8 cellular contexts compared by ENCODE assay signal in the genomic region with DNA sequence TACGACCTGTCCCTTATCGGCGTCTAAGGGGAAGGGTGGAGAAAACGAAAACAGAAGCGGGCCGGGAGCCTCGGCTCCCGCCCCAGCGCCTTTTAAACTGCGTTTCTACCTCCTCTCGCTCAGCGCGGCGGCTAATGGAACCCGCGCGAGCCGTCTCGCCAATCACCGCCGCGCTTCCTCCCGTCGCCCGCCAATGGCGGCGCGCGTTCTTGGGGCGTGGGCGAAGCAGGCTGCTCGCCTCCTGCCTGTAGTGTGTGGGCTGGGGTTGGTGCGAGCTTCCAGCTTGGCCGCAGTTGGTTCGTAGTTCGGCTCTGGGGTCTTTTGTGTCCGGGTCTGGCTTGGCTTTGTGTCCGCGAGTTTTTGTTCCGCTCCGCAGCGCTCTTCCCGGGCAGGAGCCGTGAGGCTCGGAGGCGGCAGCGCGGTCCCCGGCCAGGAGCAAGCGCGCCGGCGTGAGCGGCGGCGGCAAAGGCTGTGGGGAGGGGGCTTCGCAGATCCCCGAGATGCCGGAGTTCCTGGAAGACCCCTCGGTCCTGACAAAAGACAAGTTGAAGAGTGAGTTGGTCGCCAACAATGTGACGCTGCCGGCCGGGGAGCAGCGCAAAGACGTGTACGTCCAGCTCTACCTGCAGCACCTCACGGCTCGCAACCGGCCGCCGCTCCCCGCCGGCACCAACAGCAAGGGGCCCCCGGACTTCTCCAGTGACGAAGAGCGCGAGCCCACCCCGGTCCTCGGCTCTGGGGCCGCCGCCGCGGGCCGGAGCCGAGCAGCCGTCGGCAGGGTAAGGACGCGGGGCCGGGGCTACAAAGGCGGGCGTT. TPM values are rescaled to one million over a fixed set of nuclear protein-coding genes. Genes with fewer than 3 reads are reported as not detected.
DNase-seq lines count a peak whose midpoint lies in the region; ATAC-seq and TF ChIP-seq lines count a peak whose summit lies in the region.

A gene with protein sequence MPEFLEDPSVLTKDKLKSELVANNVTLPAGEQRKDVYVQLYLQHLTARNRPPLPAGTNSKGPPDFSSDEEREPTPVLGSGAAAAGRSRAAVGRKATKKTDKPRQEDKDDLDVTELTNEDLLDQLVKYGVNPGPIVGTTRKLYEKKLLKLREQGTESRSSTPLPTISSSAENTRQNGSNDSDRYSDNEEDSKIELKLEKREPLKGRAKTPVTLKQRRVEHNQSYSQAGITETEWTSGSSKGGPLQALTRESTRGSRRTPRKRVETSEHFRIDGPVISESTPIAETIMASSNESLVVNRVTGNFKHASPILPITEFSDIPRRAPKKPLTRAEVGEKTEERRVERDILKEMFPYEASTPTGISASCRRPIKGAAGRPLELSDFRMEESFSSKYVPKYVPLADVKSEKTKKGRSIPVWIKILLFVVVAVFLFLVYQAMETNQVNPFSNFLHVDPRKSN (plus strand): TSS at position 223 of the 816 bp plus-strand sequence. CDS start 278 bp downstream, at position 501.

- H3K36me3 ChIP-seq in mucosa of rectum (ENCODE audit: control insufficient read depth in 2 of 2, insufficient read depth in 2 of 2, low read length in 2 of 2) = no peaks in the 10 kb centered on the region

- peak within 1 kb of the TSS; percentile 82 for H3K27ac ChIP-seq in epithelial cell of prostate
- H3K27ac ChIP-seq in mucosa of rectum (ENCODE audit: low read depth in 2 of 2, low read length in 2 of 2) = peak within 1 kb of the TSS; percentile 94 to 98

- H3K9ac ChIP-seq in mucosa of rectum (ENCODE audit: low read depth in 1 of 2, low read length in 2 of 2) = peak within 1 kb of the TSS; percentile 92 to 99

- H3K4me3 ChIP-seq in mucosa of rectum (ENCODE audit: low read length in 2 of 2) = peak within 1 kb of the TSS; percentile 77 to 96

- H3K27me3 ChIP-seq in mucosa of rectum (ENCODE audit: control insufficient read depth in 2 of 2, insufficient read depth in 2 of 2, low read length in 2 of 2) = no peaks in the 10 kb centered on the region

- ATAC-seq in GM21737 (IDR thresholded peaks at IDR 0.05; ENCODE audit: unreplicated experiment) = peak; percentile 68

- H3K9me3 ChIP-seq in mucosa of rectum (ENCODE audit: control insufficient read depth in 2 of 2, low read length in 2 of 2) = no peaks in the 10 kb centered on the region

- DNase-seq in DMS79 (lab: John Stamatoyannopoulos, UW) (peak; percentile 83), KG1 (lab: John Stamatoyannopoulos, UW) (peak; percentile 95), epithelial cell of prostate (ENCODE audit: low read depth, low spot score) (peak; percentile 49)
- peak; percentile 99 for DNase-seq in activated T-cell treated with anti-CD3 and anti-CD28 coated beads, Interleukin-2, amount 50 U/mL, for 1 hour
- DNase-seq in stimulated activated CD8-positive, alpha-beta memory T cell treated with anti-CD3 and anti-CD28 coated beads, Interleukin-4, amount 100 ng/mL, for 4 hours (ENCODE audit: low read depth in 2 of 2, low spot score in 1 of 2) = peak; percentile 84 to 87

- peaks cover 13 to 15% of the 10 kb centered on the region in 2 donors for H3K4me1 ChIP-seq in mucosa of rectum (ENCODE audit: control insufficient read depth in 2 of 2, insufficient read depth in 2 of 2, low read length in 2 of 2)

TF ChIP-seq in PFSK-1, 5 proteins besides CTCF, POLR2A, EP300 and RAD21:
- TF ChIP-seq TAF1 (IDR thresholded peaks at IDR 0.05; ENCODE audit: borderline replicate concordance, insufficient read depth, low read length) (peak; percentile 91), SIN3A (IDR thresholded peaks at IDR 0.05; ENCODE audit: borderline replicate concordance, insufficient read depth, low read length) (peak; percentile 85; the same call in 1 of the 2 replicates), POLR2AphosphoS5 (IDR thresholded peaks at IDR 0.05; ENCODE audit: low read depth, low read length) (peak; percentile 96), FOXP2 (optimal IDR thresholded peaks at IDR 0.05; ENCODE audit: borderline replicate concordance, extremely low read depth, extremely low read length, insufficient read depth) (peak; percentile 30)
- TF ChIP-seq, protein P1, sequence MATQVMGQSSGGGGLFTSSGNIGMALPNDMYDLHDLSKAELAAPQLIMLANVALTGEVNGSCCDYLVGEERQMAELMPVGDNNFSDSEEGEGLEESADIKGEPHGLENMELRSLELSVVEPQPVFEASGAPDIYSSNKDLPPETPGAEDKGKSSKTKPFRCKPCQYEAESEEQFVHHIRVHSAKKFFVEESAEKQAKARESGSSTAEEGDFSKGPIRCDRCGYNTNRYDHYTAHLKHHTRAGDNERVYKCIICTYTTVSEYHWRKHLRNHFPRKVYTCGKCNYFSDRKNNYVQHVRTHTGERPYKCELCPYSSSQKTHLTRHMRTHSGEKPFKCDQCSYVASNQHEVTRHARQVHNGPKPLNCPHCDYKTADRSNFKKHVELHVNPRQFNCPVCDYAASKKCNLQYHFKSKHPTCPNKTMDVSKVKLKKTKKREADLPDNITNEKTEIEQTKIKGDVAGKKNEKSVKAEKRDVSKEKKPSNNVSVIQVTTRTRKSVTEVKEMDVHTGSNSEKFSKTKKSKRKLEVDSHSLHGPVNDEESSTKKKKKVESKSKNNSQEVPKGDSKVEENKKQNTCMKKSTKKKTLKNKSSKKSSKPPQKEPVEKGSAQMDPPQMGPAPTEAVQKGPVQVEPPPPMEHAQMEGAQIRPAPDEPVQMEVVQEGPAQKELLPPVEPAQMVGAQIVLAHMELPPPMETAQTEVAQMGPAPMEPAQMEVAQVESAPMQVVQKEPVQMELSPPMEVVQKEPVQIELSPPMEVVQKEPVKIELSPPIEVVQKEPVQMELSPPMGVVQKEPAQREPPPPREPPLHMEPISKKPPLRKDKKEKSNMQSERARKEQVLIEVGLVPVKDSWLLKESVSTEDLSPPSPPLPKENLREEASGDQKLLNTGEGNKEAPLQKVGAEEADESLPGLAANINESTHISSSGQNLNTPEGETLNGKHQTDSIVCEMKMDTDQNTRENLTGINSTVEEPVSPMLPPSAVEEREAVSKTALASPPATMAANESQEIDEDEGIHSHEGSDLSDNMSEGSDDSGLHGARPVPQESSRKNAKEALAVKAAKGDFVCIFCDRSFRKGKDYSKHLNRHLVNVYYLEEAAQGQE (IDR thresholded peaks at IDR 0.05; ENCODE audit: insufficient read depth in 1 of 2, low read depth in 2 of 2, low read length in 2 of 2) = 0 out of 4 replicates have a peak, but pooled peaks of 1 of the 2 experiments have one; percentile 5

RNA-seq across cellular contexts. Expression of the gene that starts here (rescaled TPM):
- 64.6 TPM for polyA plus RNA-seq in PFSK-1 (2012; ENCODE audit: insufficient read length, low read depth)

Comparison
In these comparisons a context has a peak if more than half of its experiments do, and no peak if none do; other contexts are left out.
1. Peak in every context shown above with its lines: DNase-seq, ATAC-seq, H3K4me3 ChIP-seq and H3K27ac ChIP-seq.
2. DNase-seq: peak in every context shown above with its lines; median percentile 99 in activated T-cell treated with anti-CD3 and anti-CD28 coated beads, Interleukin-2, amount 50 U/mL, for 1 hour; 95 in KG1; 86 in stimulated activated CD8-positive, alpha-beta memory T cell treated with anti-CD3 and anti-CD28 coated beads, Interleukin-4, amount 100 ng/mL, for 4 hours; 83 in DMS79; 49 in epithelial cell of prostate.